12 cellular contexts compared by ENCODE assay signal in genomic region chr1:42146127-42146915, GRCh38. TPM values are rescaled to one million over a fixed set of nuclear protein-coding genes. Genes with fewer than 3 reads are reported as not detected.
DNase-seq lines count a peak whose midpoint lies in the region; ATAC-seq, FAIRE-seq and TF ChIP-seq lines count a peak whose summit lies in the region.
"Had no signal": no experiment of that assay in that cellular context is flagged by ENCODE, and none has a peak within 500 bp of the region (broad histone marks: within the 10 kb centered on the region; RNA-seq: fewer than 3 reads in every experiment).

No MANE protein-coding gene starts in this region.

- no peak overlapping the region for H3K4me3 ChIP-seq in Panc1 (ENCODE audit: low read depth in 2 of 2, low read length in 2 of 2)
- no peak overlapping the region for H3K4me3 ChIP-seq in H1 (ENCODE audit: extremely low read depth in 1 of 4, insufficient read depth in 2 of 4, low read depth in 3 of 4, low read length in 4 of 4)
- no peak overlapping the region for H3K4me3 ChIP-seq in sigmoid colon
- no peak overlapping the region for H3K4me3 ChIP-seq in ovary
- H3K4me3 ChIP-seq in tibial nerve = no peak overlapping the region
- H3K4me3 ChIP-seq: SJCRH30 had no signal

- FAIRE-seq in GM12891 (lab: Jason Lieb, UNC) = peak; percentile 16
- no peak for FAIRE-seq in H1 (lab: Jason Lieb, UNC)

- no peak overlapping the region for H3K9ac ChIP-seq in H1 (replicated peaks in 1 of 4; ENCODE audit: extremely low read depth in 1 of 4, low read depth in 3 of 4, low read length in 3 of 4)

- intact Hi-C loops in Panc1 (cut with micrococcal nuclease; ENCODE audit: unreplicated experiment) (no loop called here), sigmoid colon (cut with DNase I) (no loop called here), ovary (cut with DNase I) (loop anchor here in 1 of 4 donors (10.0 kb wide), 1 partner anchor 928 kb away; no protein-coding TSS in a partner anchor)

- H4K8ac ChIP-seq in H1 (ENCODE audit: extremely low read depth, insufficient read depth, low read length) = 0 out of 2 replicates have a peak overlapping the region, but pooled peaks have one; percentile 80

- H4K20me1 ChIP-seq in H1 (replicated peaks in 1 of 2; ENCODE audit: control insufficient read depth in 1 of 2, insufficient read depth in 2 of 2, low read length in 2 of 2) = peaks cover 0 to 2% of the 10 kb centered on the region in 2 experiments

- peak overlapping the region; percentile 82 for H3K4ac ChIP-seq in H1 (replicated peaks; ENCODE audit: insufficient read length, low read depth, low read length)

- peak overlapping the region; percentile 93; the same call in 1 of the 2 replicates for H2BK15ac ChIP-seq in H1 (ENCODE audit: low read length)

- no TSS peak for BruUV-seq in Panc1 (replicated peaks; lab: Mats Ljungman, UMichigan)

- no peak for DNase-seq in GM12891 (ENCODE audit: insufficient read length, low spot score)
- DNase-seq in Panc1 (ENCODE audit: low read depth, low spot score) = no peak
- peak in 1 of 2 experiments; percentile 44 for DNase-seq in H1 (ENCODE audit: low read depth in 1 of 2, low spot score in 2 of 2)
- peak; percentile 44 for DNase-seq in sigmoid colon
- no peak for DNase-seq in NCI-H2107 (lab: John Stamatoyannopoulos, UW)
- DNase-seq in ovary = no peak
- DNase-seq in tibial nerve (ENCODE audit: low spot score in 2 of 2) = no peak
- DNase-seq: GOT3 had no signal

- no peaks in the 10 kb centered on the region; the same call in 1 of the 2 replicates for H3K23me2 ChIP-seq in H1 (ENCODE audit: low read depth, low read length)

- 71% methylated on average over 27 of the region's 28 CpGs; no CpG with 5 or more reads in 1 of the 2 experiments for WGBS in H1 (ENCODE audit: extremely low coverage in 1 of 2, insufficient coverage in 1 of 2, insufficient read length in 1 of 2, insufficient replicate concordance in 2 of 2, low coverage in 1 of 2, low lambda C conversion rate in 2 of 2, missing lambda C conversion rate in 1 of 2), 2 experiments
- 57 to 62% methylated on average over 28 of the region's 28 CpGs for WGBS in sigmoid colon, 2 donors
- WGBS in ovary, 3 donors = 20 to 34% (median 26%) methylated on average over 28 of the region's 28 CpGs
- WGBS in tibial nerve, 2 donors = 46 to 54% methylated on average over 28 of the region's 28 CpGs

- H3K18ac ChIP-seq in H1 (ENCODE audit: extremely low read depth, low read length) = peak overlapping the region; percentile 36; the same call in 1 of the 2 replicates

- TF ChIP-seq POLR2A in GM12891 (IDR thresholded peaks at IDR 0.05; ENCODE audit: low read depth, low read length) (no peak), H1 (IDR thresholded peaks at IDR 0.05; ENCODE audit: control extremely low read depth in 1 of 2, low read depth in 2 of 2, low read length in 2 of 2) (no peak), sigmoid colon (IDR thresholded peaks at IDR 0.05) (no peak), ovary (IDR thresholded peaks at IDR 0.05) (no peak), tibial nerve (IDR thresholded peaks at IDR 0.05) (no peak)

- H3K4me2 ChIP-seq in H1 (ENCODE audit: insufficient read depth in 1 of 2, low read depth in 2 of 2, low read length in 2 of 2) = no peak overlapping the region

- in situ Hi-C loops in Panc1 (cut with HindIII; ENCODE audit: low pct_unique_long_range_greater_than_20kb, low sequenced_read_pairs) = no loop called here

- no peaks in the 10 kb centered on the region for H3K4me1 ChIP-seq in Panc1 (ENCODE audit: control insufficient read depth, insufficient read depth, low read length)
- H3K4me1 ChIP-seq in H1 (replicated peaks in 1 of 4; ENCODE audit: control insufficient read depth in 3 of 4, insufficient read depth in 4 of 4, low read length in 3 of 4) = no peaks in the 10 kb centered on the region
- H3K4me1 ChIP-seq in sigmoid colon = no peaks in the 10 kb centered on the region
- no peaks in the 10 kb centered on the region for H3K4me1 ChIP-seq in ovary (ENCODE audit: insufficient read depth)
- H3K4me1 ChIP-seq in tibial nerve = peaks cover 0 to 7% (median 0%) of the 10 kb centered on the region in 4 donors
- H3K4me1 ChIP-seq: BE2C had no signal

- H3K9me3 ChIP-seq in Panc1 (ENCODE audit: control insufficient read depth, insufficient read depth, low read depth, low read length) (no peaks in the 10 kb centered on the region), H1 (ENCODE audit: insufficient read depth in 2 of 2, low read depth in 1 of 2, low read length in 1 of 2) (no peaks in the 10 kb centered on the region), sigmoid colon (no peaks in the 10 kb centered on the region), ovary (no peaks in the 10 kb centered on the region), tibial nerve (no peaks in the 10 kb centered on the region)
- H3K9me3 ChIP-seq: BE2C, SJCRH30 had no signal

- H3K56ac ChIP-seq in H1 (replicated peaks; ENCODE audit: insufficient read length, low read depth, low read length) = no peak overlapping the region

- peak; percentile 33; the same call in 1 of the 2 replicates for ATAC-seq in Panc1

- no peak overlapping the region for H3K23ac ChIP-seq in H1 (ENCODE audit: insufficient read length)

- no peak overlapping the region for H4K5ac ChIP-seq in H1 (ENCODE audit: insufficient read length, low read depth, low read length)

- H3K14ac ChIP-seq in H1 (ENCODE audit: insufficient read length) = no peak overlapping the region

- no peak for TF ChIP-seq RAD21 in H1 (IDR thresholded peaks at IDR 0.05 in 1 of 2, conservative IDR thresholded peaks at IDR 0.05 in 1 of 2; ENCODE audit: low read depth in 2 of 2, low read length in 2 of 2)

- H3K27ac ChIP-seq in Panc1 (ENCODE audit: low read length) = no peak overlapping the region
- H3K27ac ChIP-seq in H1 (ENCODE audit: low read depth, low read length) = no peak overlapping the region
- no peak overlapping the region for H3K27ac ChIP-seq in sigmoid colon
- H3K27ac ChIP-seq in ovary = no peak overlapping the region
- no peak overlapping the region for H3K27ac ChIP-seq in tibial nerve

- 0 out of 2 replicates have a peak overlapping the region, but pooled peaks have one; percentile 88 for H2AK5ac ChIP-seq in H1 (ENCODE audit: low read depth, low read length)

- H3K36me3 ChIP-seq in Panc1 (ENCODE audit: control insufficient read depth, insufficient read depth, low read length) = no peaks in the 10 kb centered on the region
- no peaks in the 10 kb centered on the region for H3K36me3 ChIP-seq in H1 (ENCODE audit: control insufficient read depth in 2 of 4, insufficient read depth in 4 of 4, low read length in 3 of 4)
- H3K36me3 ChIP-seq in sigmoid colon = no peaks in the 10 kb centered on the region
- no peaks in the 10 kb centered on the region for H3K36me3 ChIP-seq in ovary
- H3K36me3 ChIP-seq in tibial nerve = no peaks in the 10 kb centered on the region
- H3K36me3 ChIP-seq: BE2C, SJCRH30 had no signal

- H2BK5ac ChIP-seq in H1 (ENCODE audit: low read depth, low read length) = peak overlapping the region; percentile 66; the same call in 1 of the 2 replicates

- H2BK12ac ChIP-seq in H1 (ENCODE audit: low read depth, low read length) = peak overlapping the region; percentile 82

- no peaks in the 10 kb centered on the region for H3K79me2 ChIP-seq in H1 (ENCODE audit: control insufficient read depth in 1 of 2, insufficient read depth in 2 of 2, low read length in 2 of 2)

- no peak overlapping the region for H2AFZ ChIP-seq in H1 (ENCODE audit: low read length)

- H3K79me1 ChIP-seq in H1 (ENCODE audit: low read depth, low read length) = no peaks in the 10 kb centered on the region

- H4K91ac ChIP-seq in H1 (replicated peaks; ENCODE audit: insufficient read length, low read length) = peak overlapping the region; percentile 52

- no peak for TF ChIP-seq EP300 in H1 (IDR thresholded peaks at IDR 0.05; ENCODE audit: borderline replicate concordance in 1 of 2, low read depth in 2 of 2, low read length in 2 of 2)
- no peak for TF ChIP-seq EP300 in sigmoid colon (IDR thresholded peaks at IDR 0.05)
- no peak for TF ChIP-seq EP300 in ovary (IDR thresholded peaks at IDR 0.05)
- TF ChIP-seq EP300 in tibial nerve (IDR thresholded peaks at IDR 0.05) = no peak

- CTCF ChIA-PET in Panc1 (lab: Charles Lee) (interaction anchor here (0.6 kb wide), 1 partner anchor 28 kb away, joined by 4 read pairs; no protein-coding TSS in a partner anchor), H1 (lab: Charles Lee; ENCODE audit: partially characterized antibody) (interaction anchor here (1.4 to 7.8 kb wide), 4 partner anchors 8 to 98 kb away, joined by 3 to 77 read pairs (median 10); no protein-coding TSS in a partner anchor)

- no peak overlapping the region for H2BK120ac ChIP-seq in H1 (replicated peaks; ENCODE audit: low read depth, low read length)

- POLR2A ChIA-PET in Panc1 (lab: Charles Lee) = no interaction called here
- POLR2A ChIA-PET in H1 (lab: Charles Lee; ENCODE audit: partially characterized antibody) = no interaction called here

- TF ChIP-seq CTCF in Panc1 (IDR thresholded peaks at IDR 0.05) = no peak
- no peak for TF ChIP-seq CTCF in H1 (IDR thresholded peaks at IDR 0.05; ENCODE audit: control extremely low read depth in 1 of 3, insufficient read depth in 1 of 3, low read depth in 1 of 3, low read length in 3 of 3)
- no peak for TF ChIP-seq CTCF in sigmoid colon (IDR thresholded peaks at IDR 0.05)
- TF ChIP-seq CTCF in ovary (IDR thresholded peaks at IDR 0.05) = no peak
- no peak for TF ChIP-seq CTCF in tibial nerve (IDR thresholded peaks at IDR 0.05)

- H2BK20ac ChIP-seq in H1 (ENCODE audit: low read length) = peak overlapping the region; percentile 29; the same call in 1 of the 2 replicates

- H3K27me3 ChIP-seq in Panc1 (ENCODE audit: control insufficient read depth, insufficient read depth, low read length) (no peaks in the 10 kb centered on the region; the same call in 1 of the 2 replicates), H1 (replicated peaks in 1 of 4; ENCODE audit: control insufficient read depth in 3 of 4, extremely low read depth in 1 of 4, insufficient read depth in 3 of 4, low read length in 3 of 4) (no peaks in the 10 kb centered on the region; a peak in 2 of 7 replicates), sigmoid colon (peaks cover 0 to 56% (median 34%) of the 10 kb centered on the region in 3 donors), ovary (no peaks in the 10 kb centered on the region), tibial nerve (peaks cover 0 to 55% of the 10 kb centered on the region in 2 donors)
- H3K27me3 ChIP-seq: BE2C, SJCRH30 had no signal

RNA-seq across cellular contexts. Expression of gene GUCA2B, which starts 6.9 kb away (rescaled TPM):
- not detected for polyA plus RNA-seq in GM12891 (2012; ENCODE audit: low read depth, missing spikeins)
- total RNA-seq in Panc1 (2021; ENCODE audit: unreplicated experiment) (not detected), sigmoid colon (1 to 10 TPM in 1 of 4 donors, not detected in 3; 6.7 TPM), ovary (not detected), tibial nerve (not detected)
- polyA plus RNA-seq in Panc1 (2012; ENCODE audit: insufficient read length) = not detected
- not detected in 2 replicates for total RNA-seq in H1 (2021; fragmentation: NEBNext Ultra II Directional; extraction: Animal tissue kit (Norgen Biotek cat#: 25700))
- polyA plus RNA-seq in H1 (2011; rRNA removed) (not detected in 2 replicates), sigmoid colon (100 to 1,000 TPM; 168 to 874 (median 480) TPM), ovary (not detected)
- not detected for polyA plus RNA-seq in H1 (2011; cell fraction: cytosol; rRNA removed)
- polyA plus RNA-seq in H1 (2011; cell fraction: nucleus; rRNA removed) = not detected
- polyA plus RNA-seq in H1 (2012, experiment 1 of 2) = not detected in 4 replicates
- not detected for polyA plus RNA-seq in H1 (2012, experiment 2 of 2)
- not detected for polyA plus RNA-seq in H1 (2013, experiment 1 of 2)
- not detected for polyA plus RNA-seq in H1 (2013, experiment 2 of 2)
- polyA minus RNA-seq in H1 (2011; rRNA and poly(A)+ RNA removed) = not detected in 2 replicates
- not detected for polyA minus RNA-seq in H1 (2011; cell fraction: cytosol; rRNA and poly(A)+ RNA removed)
- polyA minus RNA-seq in H1 (2011; cell fraction: nucleus; rRNA and poly(A)+ RNA removed) = not detected
- total RNA-seq: RPMI7951, SJCRH30 had no signal
- polyA plus RNA-seq: IgD-negative memory B cell had no signal

RNA-seq across cellular contexts. Expression of gene GUCA2A, which starts 18.2 kb away (rescaled TPM):
- polyA plus RNA-seq in GM12891 (2012; ENCODE audit: low read depth, missing spikeins) = not detected
- not detected for total RNA-seq in Panc1 (2021; ENCODE audit: unreplicated experiment)
- not detected for polyA plus RNA-seq in Panc1 (2012; ENCODE audit: insufficient read length)
- not detected in 2 replicates for total RNA-seq in H1 (2021; fragmentation: NEBNext Ultra II Directional; extraction: Animal tissue kit (Norgen Biotek cat#: 25700))
- polyA plus RNA-seq in H1 (2011; rRNA removed) = not detected in 2 replicates
- polyA plus RNA-seq in H1 (2011; cell fraction: cytosol; rRNA removed) = not detected
- not detected for polyA plus RNA-seq in H1 (2011; cell fraction: nucleus; rRNA removed)
- not detected in 4 replicates for polyA plus RNA-seq in H1 (2012, experiment 1 of 2)
- not detected for polyA plus RNA-seq in H1 (2012, experiment 2 of 2)
- not detected for polyA plus RNA-seq in H1 (2013, experiment 1 of 2)
- polyA plus RNA-seq in H1 (2013, experiment 2 of 2) = not detected
- polyA minus RNA-seq in H1 (2011; rRNA and poly(A)+ RNA removed) = not detected in 2 replicates
- polyA minus RNA-seq in H1 (2011; cell fraction: cytosol; rRNA and poly(A)+ RNA removed) = not detected
- polyA minus RNA-seq in H1 (2011; cell fraction: nucleus; rRNA and poly(A)+ RNA removed) = not detected
- total RNA-seq in sigmoid colon = 1 to 10 TPM in 1 of 4 donors, not detected in 3; 2.2 TPM
- polyA plus RNA-seq in sigmoid colon = 100 to 1,000 TPM; 476 to 950 (median 570) TPM
- 1 to 10 TPM in 1 of 7 donors, not detected in 6; 7.7 TPM for total RNA-seq in ovary
- polyA plus RNA-seq in ovary = not detected
- total RNA-seq in tibial nerve = not detected
- total RNA-seq: RPMI7951, SJCRH30 had no signal
- polyA plus RNA-seq: IgD-negative memory B cell had no signal
